Comparison of ENCODE assay signal across 1 cellular context in genomic region chr3:129608087-129608935, GRCh38.
TF ChIP-seq lines count a peak whose summit lies in the region.

No MANE protein-coding gene starts in this region.

TF ChIP-seq in A549, 52 proteins besides CTCF, POLR2A, EP300 and RAD21 (continued from another document):
- TF ChIP-seq, protein P1, sequence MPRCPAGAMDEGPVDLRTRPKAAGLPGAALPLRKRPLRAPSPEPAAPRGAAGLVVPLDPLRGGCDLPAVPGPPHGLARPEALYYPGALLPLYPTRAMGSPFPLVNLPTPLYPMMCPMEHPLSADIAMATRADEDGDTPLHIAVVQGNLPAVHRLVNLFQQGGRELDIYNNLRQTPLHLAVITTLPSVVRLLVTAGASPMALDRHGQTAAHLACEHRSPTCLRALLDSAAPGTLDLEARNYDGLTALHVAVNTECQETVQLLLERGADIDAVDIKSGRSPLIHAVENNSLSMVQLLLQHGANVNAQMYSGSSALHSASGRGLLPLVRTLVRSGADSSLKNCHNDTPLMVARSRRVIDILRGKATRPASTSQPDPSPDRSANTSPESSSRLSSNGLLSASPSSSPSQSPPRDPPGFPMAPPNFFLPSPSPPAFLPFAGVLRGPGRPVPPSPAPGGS (IDR thresholded peaks at IDR 0.05): no peak
- no peak for TF ChIP-seq HEYL (CRISPR knock-in tag; IDR thresholded peaks at IDR 0.05)
- no peak for TF ChIP-seq CBX8 (IDR thresholded peaks at IDR 0.05)
- TF ChIP-seq FOSB (CRISPR knock-in tag; IDR thresholded peaks at IDR 0.05): no peak
